Comparison of ENCODE assay signal across 11 cellular contexts in the genomic region with DNA sequence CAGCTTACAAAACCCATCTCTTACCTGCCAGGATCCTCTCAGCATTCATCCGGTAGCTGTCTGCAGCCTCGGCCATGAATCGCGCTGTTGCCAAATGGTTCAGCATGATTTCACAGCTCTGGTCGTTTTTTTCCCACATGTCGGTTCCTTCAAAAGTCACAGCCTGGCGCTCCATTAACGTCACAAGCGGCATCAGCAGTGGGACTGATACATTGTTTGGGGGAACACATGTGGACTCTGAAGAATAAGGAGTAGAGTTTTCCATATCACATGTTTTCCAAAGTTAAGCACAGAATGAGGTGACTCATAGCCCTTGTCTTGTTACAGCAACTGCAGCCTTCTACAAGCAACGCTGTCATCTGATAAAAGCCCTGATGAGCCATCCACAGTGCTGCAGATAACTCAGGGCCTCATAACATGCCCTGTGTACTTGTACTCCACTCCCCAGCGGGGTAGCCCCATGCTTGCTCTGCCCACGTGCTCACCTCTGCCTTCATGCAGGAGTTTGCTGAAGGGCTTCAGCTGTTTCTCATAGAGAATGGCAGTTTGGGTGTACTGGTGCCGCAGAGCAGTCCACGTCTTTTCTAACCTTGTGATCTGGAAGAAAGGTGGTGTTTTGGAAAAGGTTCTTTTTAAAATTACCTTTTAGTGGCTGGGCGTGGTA.
DNase-seq lines count a peak whose midpoint lies in the region; TF ChIP-seq lines count a peak whose summit lies in the region.
"Had no signal": no experiment of that assay in that cellular context is flagged by ENCODE, and none has a peak within 500 bp of the region (broad histone marks: within the 10 kb centered on the region; RNA-seq: fewer than 3 reads in every experiment).

No MANE protein-coding gene starts in this region.

- H3K27ac ChIP-seq in HEK293 (ENCODE audit: extremely low read depth, low read depth, low read length) = no peak overlapping the region
- peak overlapping the region; percentile 69 for H3K27ac ChIP-seq in left ventricle myocardium inferior (replicated peaks)
- peak overlapping the region in 17 of 21 experiments; percentile 13 to 73 (median 59) for H3K27ac ChIP-seq in skin epidermis

- H3K4me1 ChIP-seq in HEK293 (ENCODE audit: control insufficient read depth, insufficient read depth, low read length) = no peaks in the 10 kb centered on the region
- peaks cover 27% of the 10 kb centered on the region for H3K4me1 ChIP-seq in left ventricle myocardium inferior

- POLR2A ChIA-PET in HEK293 (lab: Yijun Ruan, JAX) = interaction anchor here (0.7 kb wide), 1 partner anchor 58 kb away, joined by 4 read pairs; no protein-coding TSS in a partner anchor

- TF ChIP-seq CTCF in HEK293 (tag by site-specific recombination; IDR thresholded peaks at IDR 0.05) (no peak), left ventricle myocardium inferior (IDR thresholded peaks at IDR 0.05; ENCODE audit: borderline replicate concordance) (no peak)

- H3K36me3 ChIP-seq in HEK293 (ENCODE audit: control insufficient read depth in 2 of 2, insufficient read depth in 1 of 2, low read length in 2 of 2) = peaks cover 4 to 55% of the 10 kb centered on the region in 2 experiments; a peak in 2 of 3 replicates
- peaks cover 76% of the 10 kb centered on the region for H3K36me3 ChIP-seq in left ventricle myocardium inferior

- intact Hi-C loops in left ventricle myocardium inferior (cut with micrococcal nuclease) = no loop called here

- H3K4me3 ChIP-seq in HEK293 (ENCODE audit: low read depth, low read length) (no peak overlapping the region), left ventricle myocardium inferior (no peak overlapping the region), skin epidermis (no peak overlapping the region)

- peak; percentile 80 for DNase-seq in amniotic stem cell (lab: John Stamatoyannopoulos, UW)
- DNase-seq in left ventricle myocardium inferior = peak; percentile 24
- no peak for DNase-seq in effector CD4-positive, alpha-beta T cell
- no peak for DNase-seq in GM19238 (ENCODE audit: insufficient read length, low spot score)
- no peak for DNase-seq in stimulated activated CD8-positive, alpha-beta memory T cell treated with anti-CD3 and anti-CD28 coated beads, Interleukin-4, amount 100 ng/mL, for 48 hours
- DNase-seq in activated T-cell treated with anti-CD3 and anti-CD28 coated beads, Interleukin-2, amount 50 U/mL, for 1 hour = no peak
- DNase-seq: activated CD8-positive, alpha-beta memory T cell treated with anti-CD3 and anti-CD28 coated beads for 24 hours; NCI-H526; retina had no signal

- H3K27me3 ChIP-seq in left ventricle myocardium inferior (ENCODE audit: low read depth) = no peaks in the 10 kb centered on the region

- no peaks in the 10 kb centered on the region for H3K9me3 ChIP-seq in HEK293 (ENCODE audit: control insufficient read depth, insufficient read depth, low read depth, low read length)
- no peaks in the 10 kb centered on the region for H3K9me3 ChIP-seq in left ventricle myocardium inferior (replicated peaks)

- CTCF ChIA-PET in HEK293 (lab: Yijun Ruan, JAX) = interaction anchor here (0.7 to 0.9 kb wide), 2 partner anchors 343 to 545 kb away, joined by 3 read pairs; no protein-coding TSS in a partner anchor

TF ChIP-seq in HEK293, 187 proteins besides CTCF, POLR2A, EP300 and RAD21:
- TF ChIP-seq ZNF600 (tag by site-specific recombination; IDR thresholded peaks at IDR 0.05) (peak; percentile 72), ZFP37 (tag by site-specific recombination; IDR thresholded peaks at IDR 0.05) (0 out of 2 replicates have a peak, but pooled peaks have one; percentile 31), ZFHX2 (tag by site-specific recombination; conservative IDR thresholded peaks at IDR 0.05) (peak; percentile 27; the same call in 1 of the 2 replicates), EGR2 (tag by site-specific recombination; IDR thresholded peaks at IDR 0.05; ENCODE audit: low read depth) (0 out of 2 replicates have a peak, but pooled peaks have one; percentile 13), SP7 (tag by site-specific recombination; IDR thresholded peaks at IDR 0.05) (peak; percentile 40; the same call in 1 of the 2 replicates), KLF10 (tag by site-specific recombination; IDR thresholded peaks at IDR 0.05) (no peak), ZNF571 (tag by site-specific recombination; IDR thresholded peaks at IDR 0.05) (no peak), MYNN (tag by site-specific recombination; IDR thresholded peaks at IDR 0.05; ENCODE audit: borderline replicate concordance) (peak; percentile 21; the same call in 1 of the 2 replicates), ZNF10 (tag by site-specific recombination; IDR thresholded peaks at IDR 0.05) (0 out of 2 replicates have a peak, but pooled peaks have one; percentile 11), ZNF629 (tag by site-specific recombination; IDR thresholded peaks at IDR 0.05) (peak; percentile 53), TRIM28 (IDR thresholded peaks at IDR 0.05; ENCODE audit: borderline replicate concordance, low read length) (0 out of 2 replicates have a peak, but pooled peaks have one; percentile 39), ZNF837 (tag by site-specific recombination; IDR thresholded peaks at IDR 0.05) (no peak), ZNF366 (tag by site-specific recombination; conservative IDR thresholded peaks at IDR 0.05) (peak; percentile 38; the same call in 1 of the 2 replicates), ZNF660 (tag by site-specific recombination; IDR thresholded peaks at IDR 0.05) (peak; percentile 72; the same call in 1 of the 2 replicates), ZNF121 (tag by site-specific recombination; IDR thresholded peaks at IDR 0.05) (no peak), ZNF184 (tag by site-specific recombination; IDR thresholded peaks at IDR 0.05) (peak; percentile 82; the same call in 1 of the 2 replicates)
- TF ChIP-seq, protein P1, sequence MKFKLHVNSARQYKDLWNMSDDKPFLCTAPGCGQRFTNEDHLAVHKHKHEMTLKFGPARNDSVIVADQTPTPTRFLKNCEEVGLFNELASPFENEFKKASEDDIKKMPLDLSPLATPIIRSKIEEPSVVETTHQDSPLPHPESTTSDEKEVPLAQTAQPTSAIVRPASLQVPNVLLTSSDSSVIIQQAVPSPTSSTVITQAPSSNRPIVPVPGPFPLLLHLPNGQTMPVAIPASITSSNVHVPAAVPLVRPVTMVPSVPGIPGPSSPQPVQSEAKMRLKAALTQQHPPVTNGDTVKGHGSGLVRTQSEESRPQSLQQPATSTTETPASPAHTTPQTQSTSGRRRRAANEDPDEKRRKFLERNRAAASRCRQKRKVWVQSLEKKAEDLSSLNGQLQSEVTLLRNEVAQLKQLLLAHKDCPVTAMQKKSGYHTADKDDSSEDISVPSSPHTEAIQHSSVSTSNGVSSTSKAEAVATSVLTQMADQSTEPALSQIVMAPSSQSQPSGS (tag by site-specific recombination; IDR thresholded peaks at IDR 0.05; ENCODE audit: low read depth) = no peak
- TF ChIP-seq, protein P2, sequence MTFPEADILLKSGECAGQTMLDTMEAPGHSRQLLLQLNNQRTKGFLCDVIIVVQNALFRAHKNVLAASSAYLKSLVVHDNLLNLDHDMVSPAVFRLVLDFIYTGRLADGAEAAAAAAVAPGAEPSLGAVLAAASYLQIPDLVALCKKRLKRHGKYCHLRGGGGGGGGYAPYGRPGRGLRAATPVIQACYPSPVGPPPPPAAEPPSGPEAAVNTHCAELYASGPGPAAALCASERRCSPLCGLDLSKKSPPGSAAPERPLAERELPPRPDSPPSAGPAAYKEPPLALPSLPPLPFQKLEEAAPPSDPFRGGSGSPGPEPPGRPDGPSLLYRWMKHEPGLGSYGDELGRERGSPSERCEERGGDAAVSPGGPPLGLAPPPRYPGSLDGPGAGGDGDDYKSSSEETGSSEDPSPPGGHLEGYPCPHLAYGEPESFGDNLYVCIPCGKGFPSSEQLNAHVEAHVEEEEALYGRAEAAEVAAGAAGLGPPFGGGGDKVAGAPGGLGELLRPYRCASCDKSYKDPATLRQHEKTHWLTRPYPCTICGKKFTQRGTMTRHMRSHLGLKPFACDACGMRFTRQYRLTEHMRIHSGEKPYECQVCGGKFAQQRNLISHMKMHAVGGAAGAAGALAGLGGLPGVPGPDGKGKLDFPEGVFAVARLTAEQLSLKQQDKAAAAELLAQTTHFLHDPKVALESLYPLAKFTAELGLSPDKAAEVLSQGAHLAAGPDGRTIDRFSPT (tag by site-specific recombination; IDR thresholded peaks at IDR 0.05) = peak; percentile 29; the same call in 1 of the 2 replicates

Comparison
In these comparisons a context has a peak if more than half of its experiments do, and no peak if none do; other contexts are left out.
1. DNase-seq: peak in amniotic stem cell (single experiment) and left ventricle myocardium inferior (single experiment); none in effector CD4-positive, alpha-beta T cell (single experiment), GM19238 (single experiment), stimulated activated CD8-positive, alpha-beta memory T cell treated with anti-CD3 and anti-CD28 coated beads, Interleukin-4, amount 100 ng/mL, for 48 hours (single experiment) and activated T-cell treated with anti-CD3 and anti-CD28 coated beads, Interleukin-2, amount 50 U/mL, for 1 hour (single experiment).